In the genomic region with DNA sequence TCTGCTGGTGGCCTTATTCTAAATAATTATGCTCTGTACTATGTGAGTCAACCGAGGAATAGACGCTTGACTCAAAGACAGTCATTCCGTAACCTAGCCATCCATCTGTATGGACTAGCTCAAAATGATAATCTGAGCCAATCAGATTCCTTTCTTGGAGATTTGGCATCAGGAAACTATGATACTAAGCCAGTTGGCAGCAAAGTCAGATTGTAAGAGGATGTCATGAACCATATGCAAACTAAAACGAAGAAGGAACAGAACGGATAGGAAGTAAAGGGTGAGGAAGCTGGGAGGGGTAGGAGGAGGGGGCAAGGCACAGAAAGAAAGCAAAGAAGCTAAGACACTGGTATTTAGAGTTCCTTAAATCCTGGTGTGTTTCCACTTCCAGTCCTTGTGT, we compare ENCODE assay signal across 9 cellular contexts. TPM values are rescaled to one million over a fixed set of nuclear protein-coding genes. Genes with fewer than 3 reads are reported as not detected.
A peak's percentile ranks its signal among the peaks of the same experiment; 100 is the strongest.
DNase-seq lines count a peak whose midpoint lies in the region; ATAC-seq, FAIRE-seq and TF ChIP-seq lines count a peak whose summit lies in the region.
"Had no signal": no experiment of that assay in that cellular context is flagged by ENCODE, and none has a peak within 500 bp of the region (broad histone marks: within the 10 kb centered on the region; RNA-seq: fewer than 3 reads in every experiment).

No MANE protein-coding gene starts in this region.

- TF ChIP-seq CTCF in K562 (IDR thresholded peaks at IDR 0.05 in 2 of 3, conservative IDR thresholded peaks at IDR 0.05 in 1 of 3; ENCODE audit: insufficient read depth in 2 of 3, low read depth in 1 of 3, low read length in 3 of 3) (no peak), GM13976 (IDR thresholded peaks at IDR 0.05; ENCODE audit: borderline replicate concordance, control extremely low read depth, extremely low read depth, insufficient read depth, missing control alignments) (no peak)

- no peak overlapping the region for H3K9ac ChIP-seq in K562 (ENCODE audit: insufficient read depth in 1 of 2, low read depth in 2 of 2, low read length in 2 of 2)
- no peak overlapping the region for H3K9ac ChIP-seq in skeletal muscle tissue (ENCODE audit: low read depth in 1 of 3, low read length in 3 of 3)

- peak overlapping the region; percentile 8; the same call in 1 of the 2 replicates for H2AFZ ChIP-seq in K562 (ENCODE audit: low read depth, low read length)

- H3K4me2 ChIP-seq in K562 (ENCODE audit: insufficient read depth, low read length): no peak overlapping the region

- no peaks in the 10 kb centered on the region for H3K9me1 ChIP-seq in K562 (ENCODE audit: control insufficient read depth, insufficient read depth, low read length)

- no peak for TF ChIP-seq EP300 in K562 (IDR thresholded peaks at IDR 0.05; ENCODE audit: low read length)

- H3K27me3 ChIP-seq in K562 (ENCODE audit: control insufficient read depth in 2 of 2, insufficient read depth in 2 of 2, low read length in 2 of 2): no peaks in the 10 kb centered on the region
- H3K27me3 ChIP-seq in skeletal muscle tissue (ENCODE audit: control insufficient read depth in 3 of 3, insufficient read depth in 3 of 3, low read length in 3 of 3): no peaks in the 10 kb centered on the region
- no peaks in the 10 kb centered on the region for H3K27me3 ChIP-seq in effector memory CD4-positive, alpha-beta T cell (replicated peaks; ENCODE audit: control insufficient read depth, insufficient read depth, low read length, poor library complexity, severe bottlenecking)

- H3K27ac ChIP-seq in K562 (ENCODE audit: extremely low read depth, low read depth, low read length) (no peak overlapping the region), skeletal muscle tissue (ENCODE audit: low read depth, low read length) (peak overlapping the region; percentile 22)
- no peak overlapping the region for H3K27ac ChIP-seq in effector memory CD4-positive, alpha-beta T cell (ENCODE audit: insufficient read depth, low read length, poor library complexity, severe bottlenecking)

- H3K79me2 ChIP-seq in K562 (ENCODE audit: control insufficient read depth, insufficient read depth, low read length): no peaks in the 10 kb centered on the region

- H3K4me1 ChIP-seq in K562 (replicated peaks in 1 of 2; ENCODE audit: control insufficient read depth in 2 of 2, insufficient read depth in 2 of 2, low read length in 2 of 2) (no peaks in the 10 kb centered on the region; a peak in 1 of 5 replicates), skeletal muscle tissue (ENCODE audit: control insufficient read depth in 3 of 3, insufficient read depth in 3 of 3, low read length in 3 of 3) (no peaks in the 10 kb centered on the region)
- no peaks in the 10 kb centered on the region for H3K4me1 ChIP-seq in effector memory CD4-positive, alpha-beta T cell (ENCODE audit: control insufficient read depth, insufficient read depth, low read length, poor library complexity, severe bottlenecking)

- POLR2A ChIA-PET in K562 (lab: Yijun Ruan, JAX): interaction anchor here (1.1 kb wide), 1 partner anchor 10 kb away, joined by 3 read pairs; no protein-coding TSS in a partner anchor

- in situ Hi-C loops in K562 (cut with MboI) (no loop called here), GM13976 (cut with MboI; ENCODE audit: low sequenced_read_pairs, unreplicated experiment) (no loop called here)

- no peaks in the 10 kb centered on the region for H4K20me1 ChIP-seq in K562 (replicated peaks; ENCODE audit: control insufficient read depth, insufficient read depth, low read length)

- no peaks in the 10 kb centered on the region for H3K36me3 ChIP-seq in K562 (ENCODE audit: control insufficient read depth, insufficient read depth, low read length)
- no peaks in the 10 kb centered on the region for H3K36me3 ChIP-seq in skeletal muscle tissue (ENCODE audit: control insufficient read depth in 3 of 3, insufficient read depth in 3 of 3, low read length in 3 of 3)
- no peaks in the 10 kb centered on the region for H3K36me3 ChIP-seq in effector memory CD4-positive, alpha-beta T cell (ENCODE audit: control insufficient read depth, insufficient read depth, low read length)

- CTCF ChIA-PET in K562 (lab: Yijun Ruan, JAX; ENCODE audit: low intra/inter-chr PET ratio): no interaction called here

- WGBS in K562 (ENCODE audit: insufficient coverage, low coverage, missing lambda C conversion rate): 19% methylated on average over 5 of the region's 5 CpGs

- H3K4me3 ChIP-seq in K562: no peak overlapping the region
- no peak overlapping the region for H3K4me3 ChIP-seq in skeletal muscle tissue (ENCODE audit: low read length in 3 of 3)
- H3K4me3 ChIP-seq in effector memory CD4-positive, alpha-beta T cell (ENCODE audit: insufficient read depth, low read depth, low read length, poor library complexity, severe bottlenecking): no peak overlapping the region

- no TSS peak for BruUV-seq in K562 (replicated peaks; lab: Mats Ljungman, UMichigan)

- no peaks in the 10 kb centered on the region for H3K9me3 ChIP-seq in K562 (replicated peaks; ENCODE audit: control insufficient read depth, insufficient read depth, low read depth, low read length)
- no peaks in the 10 kb centered on the region for H3K9me3 ChIP-seq in skeletal muscle tissue (ENCODE audit: control insufficient read depth in 3 of 3, low read length in 3 of 3)
- no peaks in the 10 kb centered on the region for H3K9me3 ChIP-seq in effector memory CD4-positive, alpha-beta T cell (ENCODE audit: control insufficient read depth, low read length)

- peak; percentile 60 for ATAC-seq in GM19372 (IDR thresholded peaks at IDR 0.05; ENCODE audit: low read depth, unreplicated experiment)
- peak; percentile 85 for ATAC-seq in HG02885 (IDR thresholded peaks at IDR 0.05; ENCODE audit: poor library complexity, unreplicated experiment)
- ATAC-seq in K562: no peak

- TF ChIP-seq RAD21 in K562 (CRISPR knock-in tag; conservative IDR thresholded peaks at IDR 0.05 in 1 of 2, IDR thresholded peaks at IDR 0.05 in 1 of 2): no peak

- TF ChIP-seq POLR2A in K562 (conservative IDR thresholded peaks at IDR 0.05): no peak

- no peak for DNase-seq in K562 (ENCODE audit: extremely low read depth in 1 of 4, low spot score in 3 of 4)
- DNase-seq in activated T-cell treated with anti-CD3 and anti-CD28 coated beads, Interleukin-2, amount 50 U/mL, for 1 hour: no peak
- no peak for DNase-seq in effector memory CD4-positive, alpha-beta T cell
- DNase-seq in GM13976 (ENCODE audit: low spot score): no peak
- no peak for DNase-seq in amygdala (lab: John Stamatoyannopoulos, UW)
- DNase-seq: H7 had no signal

- intact Hi-C loops in K562 (cut with micrococcal nuclease): no loop called here

- FAIRE-seq in K562 (lab: Jason Lieb, UNC): no peak

TF ChIP-seq in K562, 482 proteins besides CTCF, POLR2A, EP300 and RAD21 (continues in another document):
- TF ChIP-seq ZNF830 (CRISPR knock-in tag; IDR thresholded peaks at IDR 0.05) (no peak), MBD2 (IDR thresholded peaks at IDR 0.05; ENCODE audit: borderline replicate concordance, low read depth) (no peak), ZZZ3 (IDR thresholded peaks at IDR 0.05) (no peak), STAT5A (IDR thresholded peaks at IDR 0.05; ENCODE audit: borderline replicate concordance, low read length) (no peak), E2F1 (CRISPR knock-in tag; IDR thresholded peaks at IDR 0.05) (no peak), ZFP30 (CRISPR knock-in tag; IDR thresholded peaks at IDR 0.05; ENCODE audit: borderline replicate concordance) (no peak), FUS (optimal IDR thresholded peaks at IDR 0.05; ENCODE audit: low read depth, low read length) (no peak)
- TF ChIP-seq, protein P1, sequence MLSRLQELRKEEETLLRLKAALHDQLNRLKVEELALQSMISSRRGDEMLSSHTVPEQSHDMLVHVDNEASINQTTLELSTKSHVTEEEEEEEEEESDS (CRISPR knock-in tag; IDR thresholded peaks at IDR 0.05): no peak
- TF ChIP-seq, protein P2, sequence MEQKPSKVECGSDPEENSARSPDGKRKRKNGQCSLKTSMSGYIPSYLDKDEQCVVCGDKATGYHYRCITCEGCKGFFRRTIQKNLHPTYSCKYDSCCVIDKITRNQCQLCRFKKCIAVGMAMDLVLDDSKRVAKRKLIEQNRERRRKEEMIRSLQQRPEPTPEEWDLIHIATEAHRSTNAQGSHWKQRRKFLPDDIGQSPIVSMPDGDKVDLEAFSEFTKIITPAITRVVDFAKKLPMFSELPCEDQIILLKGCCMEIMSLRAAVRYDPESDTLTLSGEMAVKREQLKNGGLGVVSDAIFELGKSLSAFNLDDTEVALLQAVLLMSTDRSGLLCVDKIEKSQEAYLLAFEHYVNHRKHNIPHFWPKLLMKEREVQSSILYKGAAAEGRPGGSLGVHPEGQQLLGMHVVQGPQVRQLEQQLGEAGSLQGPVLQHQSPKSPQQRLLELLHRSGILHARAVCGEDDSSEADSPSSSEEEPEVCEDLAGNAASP (IDR thresholded peaks at IDR 0.05): no peak

RNA-seq across cellular contexts. Expression of gene SESN3, which starts 10.7 kb away (rescaled TPM):
- 0.83 and 3.3 TPM in 2 replicates for total RNA-seq in K562 (2011; cell fraction: chromatin; rRNA removed; ENCODE audit: low replicate concordance)
- 0.17 and 0.53 TPM in 2 replicates for total RNA-seq in K562 (2011; cell fraction: nucleolus; rRNA removed)
- 1.4 and 2.3 TPM in 2 replicates for total RNA-seq in K562 (2011; cell fraction: nucleoplasm; rRNA removed)
- 1.1 and 1.5 TPM in 2 replicates for total RNA-seq in K562 (2014; rRNA removed)
- total RNA-seq in K562 (2014; rRNA removed; fragmentation: Illumina TruSeq; extraction: Trizol): 2.0 and 2.1 TPM in 2 replicates
- 1.9 and 2.4 TPM in 2 replicates for total RNA-seq in K562 (2015; rRNA removed; fragmentation: Illumina TruSeq; extraction: Trizol)
- total RNA-seq in K562 (2021): 2.5 and 2.6 TPM in 2 replicates
- polyA plus RNA-seq in K562 (2011; rRNA removed): 0.95 and 1.6 TPM in 2 replicates
- polyA plus RNA-seq in K562 (2011; cell fraction: cytosol; rRNA removed): 0.09 and 0.63 TPM in 2 replicates
- polyA plus RNA-seq in K562 (2011; cell fraction: nucleus; rRNA removed): 0.47 and 1.7 TPM in 2 replicates
- 1.3 and 1.6 TPM in 2 replicates for polyA plus RNA-seq in K562 (2012)
- 1.1 and 1.5 TPM in 2 replicates for polyA plus RNA-seq in K562 (2014; fragmentation: Illumina TruSeq; extraction: Trizol)
- under 1 TPM; 0.44 to 0.48 TPM for polyA plus RNA-seq in K562 (2014; fragmentation: Nextera tagmentation; extraction: Ambion mirVana)
- polyA plus RNA-seq in K562 (2014; rRNA removed): 0.78 and 0.81 TPM in 2 replicates
- 1.6 and 3.4 TPM in 2 replicates for polyA minus RNA-seq in K562 (2011; rRNA and poly(A)+ RNA removed)
- polyA minus RNA-seq in K562 (2011; cell fraction: cytosol; rRNA and poly(A)+ RNA removed): 0.38 and 0.82 TPM in 2 replicates
- polyA minus RNA-seq in K562 (2011; cell fraction: nucleus; rRNA and poly(A)+ RNA removed): 0.81 and 2.8 TPM in 2 replicates
- 93.4 TPM for total RNA-seq in skeletal muscle tissue

Comparison
In these comparisons a context has a peak if more than half of its experiments do, and no peak if none do; other contexts are left out.
1. RNA of gene SESN3, which starts 10.7 kb away (total RNA-seq): 93.4 TPM in skeletal muscle tissue (single experiment); 0.17 to 3.3 TPM in K562; every median in the first group is over 10 times any median in the second.